1 cellular context compared by ENCODE assay signal in genomic region chr2:66237470-66238354, GRCh38.
TF ChIP-seq lines count a peak whose summit lies in the region.

No MANE protein-coding gene starts in this region.

TF ChIP-seq in H1, 55 proteins besides CTCF, POLR2A, EP300 and RAD21 (continued from another document):
- TF ChIP-seq YY1 (IDR thresholded peaks at IDR 0.05; ENCODE audit: low read depth, low read length): no peak
- TF ChIP-seq, protein P1, sequence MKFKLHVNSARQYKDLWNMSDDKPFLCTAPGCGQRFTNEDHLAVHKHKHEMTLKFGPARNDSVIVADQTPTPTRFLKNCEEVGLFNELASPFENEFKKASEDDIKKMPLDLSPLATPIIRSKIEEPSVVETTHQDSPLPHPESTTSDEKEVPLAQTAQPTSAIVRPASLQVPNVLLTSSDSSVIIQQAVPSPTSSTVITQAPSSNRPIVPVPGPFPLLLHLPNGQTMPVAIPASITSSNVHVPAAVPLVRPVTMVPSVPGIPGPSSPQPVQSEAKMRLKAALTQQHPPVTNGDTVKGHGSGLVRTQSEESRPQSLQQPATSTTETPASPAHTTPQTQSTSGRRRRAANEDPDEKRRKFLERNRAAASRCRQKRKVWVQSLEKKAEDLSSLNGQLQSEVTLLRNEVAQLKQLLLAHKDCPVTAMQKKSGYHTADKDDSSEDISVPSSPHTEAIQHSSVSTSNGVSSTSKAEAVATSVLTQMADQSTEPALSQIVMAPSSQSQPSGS (IDR thresholded peaks at IDR 0.05; ENCODE audit: low read length): no peak
- TF ChIP-seq RNF2 (IDR thresholded peaks at IDR 0.05; ENCODE audit: borderline replicate concordance, low read depth, low read length, missing control alignments, poor library complexity, severe bottlenecking): no peak
- TF ChIP-seq MAX (IDR thresholded peaks at IDR 0.05): no peak
- no peak for TF ChIP-seq BACH1 (IDR thresholded peaks at IDR 0.05; ENCODE audit: low read length)
- no peak for TF ChIP-seq BRCA1 (IDR thresholded peaks at IDR 0.05; ENCODE audit: low read depth, low read length)
- no peak for TF ChIP-seq SUZ12 (IDR thresholded peaks at IDR 0.05; ENCODE audit: low read length)
- TF ChIP-seq JUN (IDR thresholded peaks at IDR 0.05; ENCODE audit: low read depth, low read length): no peak
- no peak for TF ChIP-seq POLR2AphosphoS5 (IDR thresholded peaks at IDR 0.05; ENCODE audit: low read depth, low read length)
- no peak for TF ChIP-seq SIN3A (conservative IDR thresholded peaks at IDR 0.05 in 1 of 2, IDR thresholded peaks at IDR 0.05 in 1 of 2; ENCODE audit: low read depth in 1 of 2, low read length in 2 of 2)
- TF ChIP-seq GABPA (IDR thresholded peaks at IDR 0.05; ENCODE audit: borderline replicate concordance, insufficient read depth, low read length): no peak
- no peak for TF ChIP-seq TAF1 (IDR thresholded peaks at IDR 0.05; ENCODE audit: low read depth, low read length)
- TF ChIP-seq SIX5 (IDR thresholded peaks at IDR 0.05; ENCODE audit: low read depth, low read length): no peak
- no peak for TF ChIP-seq SIRT6 (IDR thresholded peaks at IDR 0.05; ENCODE audit: low read length)
